ENCODE assay signal across 4 cellular contexts in the genomic region with DNA sequence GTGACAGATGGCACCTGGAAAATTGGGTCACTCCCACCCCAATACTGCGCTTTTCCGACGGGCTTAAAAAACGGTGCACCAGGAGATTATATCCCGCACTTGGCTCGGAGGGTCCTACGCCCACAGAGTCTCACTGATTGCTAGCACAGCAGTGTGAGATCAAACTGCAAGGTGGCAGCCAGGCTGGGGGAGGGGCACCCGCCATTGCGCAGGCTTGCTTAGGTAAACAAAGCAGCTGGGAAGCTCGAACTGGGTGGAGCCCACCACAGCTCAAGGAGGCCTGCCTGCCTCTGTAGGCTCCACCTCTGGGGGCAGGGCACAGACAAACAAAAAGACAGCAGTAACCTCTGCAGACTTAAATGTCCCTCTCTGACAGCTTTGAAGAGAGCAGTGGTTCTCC. TPM values are rescaled to one million over a fixed set of nuclear protein-coding genes. Genes with fewer than 3 reads are reported as not detected.
"Had no signal": no experiment of that assay in that cellular context is flagged by ENCODE, and none has a peak within 500 bp of the region (broad histone marks: within the 10 kb centered on the region; RNA-seq: fewer than 3 reads in every experiment).

No MANE protein-coding gene starts in this region.

RNA-seq across cellular contexts. Expression of a gene that starts 54.9 kb away (rescaled TPM):
- total RNA-seq: HT1080, IMR-90, K562 had no signal
- polyA plus RNA-seq: IgD-negative memory B cell, IMR-90, K562 had no signal
